18 cellular contexts compared by ENCODE assay signal in the genomic region with DNA sequence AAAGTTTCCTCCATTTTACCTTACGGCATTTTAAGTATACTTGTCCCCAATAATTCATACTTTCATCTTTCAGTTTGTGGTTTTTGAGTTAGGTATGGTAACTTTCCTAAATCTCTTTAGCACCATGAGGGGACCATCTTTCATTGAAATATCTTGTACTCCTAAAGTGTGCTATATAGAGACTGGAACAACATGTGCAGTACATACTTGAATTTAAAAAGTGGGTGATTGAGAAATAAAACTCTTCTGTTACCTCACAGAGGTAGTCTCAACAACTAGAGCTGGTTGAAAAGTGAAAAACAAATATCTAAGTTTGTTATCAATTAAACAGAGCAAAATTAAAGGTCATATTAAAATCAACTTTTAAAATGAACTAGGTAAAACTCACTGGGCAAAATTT.
DNase-seq lines count a peak whose midpoint lies in the region; ATAC-seq and TF ChIP-seq lines count a peak whose summit lies in the region.
"Had no signal": no experiment of that assay in that cellular context is flagged by ENCODE, and none has a peak within 500 bp of the region (broad histone marks: within the 10 kb centered on the region; RNA-seq: fewer than 3 reads in every experiment).

No MANE protein-coding gene starts in this region.

- H3K4me3 Mint-ChIP-seq in endodermal cell: no peak overlapping the region
- H3K4me3 Mint-ChIP-seq: B cell; CD8-positive, alpha-beta T cell; GM23338; HFFc6 had no signal

- WGBS in lung, 2 donors: 3 to 46% methylated on average over 1 of the region's 1 CpG
- WGBS in endodermal cell (ENCODE audit: insufficient coverage in 1 of 2, insufficient read length in 1 of 2), 2 experiments: 0% methylated on average over 1 of the region's 1 CpG; no CpG with 5 or more reads in 1 of the 2 experiments

- H3K9me3 Mint-ChIP-seq in endodermal cell: no peaks in the 10 kb centered on the region
- H3K9me3 Mint-ChIP-seq: GM23338 had no signal

- no peak overlapping the region for H3K9ac ChIP-seq in SK-N-MC (ENCODE audit: insufficient read length)
- H3K9ac ChIP-seq in endodermal cell (ENCODE audit: extremely low read depth, low read length, poor library complexity, severe bottlenecking): no peak overlapping the region
- H3K9ac ChIP-seq: BLaER1 had no signal

- H3K4me1 Mint-ChIP-seq in endodermal cell: peaks cover 7% of the 10 kb centered on the region
- H3K4me1 Mint-ChIP-seq: B cell; CD4-positive, CD25-positive, alpha-beta regulatory T cell had no signal

- H3K4me3 ChIP-seq in SK-N-MC: no peak overlapping the region
- no peak overlapping the region for H3K4me3 ChIP-seq in lung
- no peak overlapping the region for H3K4me3 ChIP-seq in endodermal cell (ENCODE audit: low read length)
- no peak overlapping the region for H3K4me3 ChIP-seq in uterus
- H3K4me3 ChIP-seq: BLaER1, GM23338, HAP-1 had no signal

- H3K36me3 ChIP-seq in SK-N-MC (ENCODE audit: insufficient read depth, low read length) (no peaks in the 10 kb centered on the region), lung (ENCODE audit: control insufficient read depth in 2 of 2, insufficient read depth in 2 of 2, low read length in 2 of 2) (no peaks in the 10 kb centered on the region), endodermal cell (ENCODE audit: control insufficient read depth, insufficient read depth, low read length) (no peaks in the 10 kb centered on the region), uterus (no peaks in the 10 kb centered on the region)
- H3K36me3 ChIP-seq: BLaER1, HAP-1 had no signal

- ATAC-seq in left lobe of liver (peak; percentile 42), lung (ENCODE audit: insufficient read depth, low FRiP score) (peak; percentile 43), GM19351 (IDR thresholded peaks at IDR 0.05; ENCODE audit: unreplicated experiment) (no peak)
- ATAC-seq: CD8-positive, alpha-beta T cell; GM23338 had no signal

- H3K27me3 Mint-ChIP-seq in endodermal cell (ENCODE audit: insufficient read depth): no peaks in the 10 kb centered on the region
- H3K27me3 Mint-ChIP-seq: B cell; CD4-positive, CD25-positive, alpha-beta regulatory T cell had no signal

- intact Hi-C loops in uterus (cut with DNase I; ENCODE audit: low total_unique reads): no loop called here

- no peak for TF ChIP-seq POLR2A in uterus (IDR thresholded peaks at IDR 0.05)

- H3K27me3 ChIP-seq in lung (ENCODE audit: control insufficient read depth, insufficient read depth) (no peaks in the 10 kb centered on the region), endodermal cell (ENCODE audit: control insufficient read depth, insufficient read depth, low read length, poor library complexity, severe bottlenecking) (no peaks in the 10 kb centered on the region), uterus (no peaks in the 10 kb centered on the region)
- H3K27me3 ChIP-seq: BLaER1 had no signal

- no peak overlapping the region for H3K27ac Mint-ChIP-seq in endodermal cell
- H3K27ac Mint-ChIP-seq: B cell; CD4-positive, CD25-positive, alpha-beta regulatory T cell; CD8-positive, alpha-beta T cell; GM23338; HFFc6 had no signal

- DNase-seq in SK-N-MC (ENCODE audit: low read depth, low spot score) (no peak), left lobe of liver (ENCODE audit: low spot score) (no peak), lung (ENCODE audit: low spot score) (no peak), endodermal cell (no peak), uterus (no peak), NOMO-1 treated with dmso at 0.1 percent for 144 hours (lab: John Stamatoyannopoulos, UW; ENCODE audit: unreplicated experiment) (no peak)
- DNase-seq: Caco-2; CD4-positive, CD25-positive, alpha-beta regulatory T cell; CD8-positive, alpha-beta T cell; DMS153; DND-41; HFFc6 had no signal

- peak overlapping the region; percentile 25; the same call in 1 of the 2 replicates for H3K27ac ChIP-seq in SK-N-MC
- H3K27ac ChIP-seq in lung (ENCODE audit: low read depth in 1 of 2, low read length in 1 of 2): no peak overlapping the region
- no peak overlapping the region for H3K27ac ChIP-seq in endodermal cell (ENCODE audit: low read depth, low read length)
- H3K27ac ChIP-seq in uterus: no peak overlapping the region
- H3K27ac ChIP-seq: BLaER1, C4-2B had no signal

- peaks cover 0 to 3% of the 10 kb centered on the region in 2 donors for H3K4me1 ChIP-seq in lung (ENCODE audit: control insufficient read depth in 2 of 2, insufficient read depth in 2 of 2, low read length in 2 of 2)
- H3K4me1 ChIP-seq in endodermal cell (ENCODE audit: control insufficient read depth, insufficient read depth, low read length): no peaks in the 10 kb centered on the region
- H3K4me1 ChIP-seq in uterus: no peaks in the 10 kb centered on the region
- H3K4me1 ChIP-seq: BLaER1, Caco-2, HAP-1 had no signal

- no peaks in the 10 kb centered on the region for H3K36me3 Mint-ChIP-seq in endodermal cell (ENCODE audit: low read depth)
- H3K36me3 Mint-ChIP-seq: CD4-positive, CD25-positive, alpha-beta regulatory T cell; CD8-positive, alpha-beta T cell had no signal

- no peak for TF ChIP-seq CTCF in lung (IDR thresholded peaks at IDR 0.05; ENCODE audit: control extremely low read depth, extremely low read depth)
- no peak for TF ChIP-seq CTCF in endodermal cell (conservative IDR thresholded peaks at IDR 0.05)
- no peak for TF ChIP-seq CTCF in uterus (IDR thresholded peaks at IDR 0.05)

- H3K9me3 ChIP-seq in SK-N-MC (ENCODE audit: low read depth, low read length) (no peaks in the 10 kb centered on the region), lung (ENCODE audit: control insufficient read depth in 2 of 2, insufficient read depth in 1 of 2, low read length in 1 of 2) (no peaks in the 10 kb centered on the region), endodermal cell (ENCODE audit: control insufficient read depth, low read length) (no peaks in the 10 kb centered on the region), uterus (no peaks in the 10 kb centered on the region)
- H3K9me3 ChIP-seq: BLaER1, Caco-2, HAP-1 had no signal
